In the genomic region with DNA sequence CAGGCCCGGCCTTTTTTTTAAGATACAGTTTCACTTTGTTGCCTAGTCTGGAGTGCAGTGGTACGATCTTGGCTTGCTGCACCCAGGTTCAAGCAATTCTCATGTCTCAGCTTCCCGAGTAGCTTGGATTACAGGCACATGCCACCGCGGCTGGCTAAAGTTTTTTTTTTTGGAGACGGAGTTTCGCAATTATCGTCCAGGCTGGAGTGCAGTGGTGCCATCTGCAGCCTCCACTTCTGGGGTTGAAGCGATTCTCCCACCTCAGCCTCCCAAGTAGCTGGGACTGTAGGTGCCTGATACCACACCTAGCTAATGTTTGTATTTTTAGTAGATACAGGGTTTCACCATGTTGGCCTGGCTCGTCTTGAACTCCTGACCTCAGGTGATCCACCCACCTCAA, we compare ENCODE assay signal across 1 cellular context.
A peak's percentile ranks its signal among the peaks of the same experiment; 100 is the strongest.
TF ChIP-seq lines count a peak whose summit lies in the region.

No MANE protein-coding gene starts in this region.

TF ChIP-seq in IMR-90, 13 proteins besides CTCF, POLR2A, EP300 and RAD21:
- TF ChIP-seq CEBPB (IDR thresholded peaks at IDR 0.05; ENCODE audit: low read depth, low read length) (peak; percentile 63), SMC3 (IDR thresholded peaks at IDR 0.05; ENCODE audit: low read depth, low read length) (no peak), BHLHE40 (IDR thresholded peaks at IDR 0.05; ENCODE audit: low read depth, low read length) (no peak)
